Comparison of ENCODE assay signal across 15 cellular contexts in the genomic region with DNA sequence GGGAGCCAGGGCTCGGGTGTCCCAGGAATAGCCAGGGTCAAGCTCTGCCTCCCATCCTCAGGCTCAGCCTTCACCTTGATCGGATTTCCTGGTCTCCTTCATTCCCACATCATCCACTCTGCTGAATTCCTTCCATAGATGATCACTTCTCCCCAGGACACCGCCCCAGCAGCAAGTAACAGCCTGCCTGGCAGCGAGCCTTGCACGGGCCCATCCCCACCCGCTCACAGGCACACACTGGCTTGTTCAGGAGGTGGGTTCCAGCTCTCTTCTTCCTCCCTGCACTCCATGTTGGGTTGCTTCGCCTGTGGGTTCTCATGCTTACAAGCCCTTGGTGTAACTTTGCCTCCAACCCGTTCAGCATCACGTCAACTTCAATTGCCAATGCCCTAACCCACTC.
"Had no signal": no experiment of that assay in that cellular context is flagged by ENCODE, and none has a peak within 500 bp of the region (broad histone marks: within the 10 kb centered on the region; RNA-seq: fewer than 3 reads in every experiment).

No MANE protein-coding gene starts in this region.

- H3K4me3 ChIP-seq: adrenal gland, colonic mucosa, heart right ventricle, lung, pancreas, tibial artery, uterus had no signal

- H3K4me1 ChIP-seq: adrenal gland, colonic mucosa, pancreas, tibial artery, uterus had no signal

- H3K9me3 ChIP-seq: adrenal gland, colonic mucosa, heart right ventricle, pancreas, tibial artery, uterus had no signal

- ATAC-seq: heart right ventricle, left colon, T-cell had no signal

- H3K27ac Mint-ChIP-seq: activated naive CD4-positive, alpha-beta T cell treated with anti-CD3 and anti-CD28 coated beads, Interleukin-2, amount 10 ng/mL, durations not matched to agents 7 days and 5 days; naive B cell; stimulated activated naive B cell treated with anti-CD40 and anti-IgM and Interleukin-4, amounts not matched to agents 10 μg/mL and 1 μg/mL and 100 μg/mL, for 72 hours; T-cell had no signal

- H3K27me3 ChIP-seq: adrenal gland, colonic mucosa, pancreas, tibial artery, uterus had no signal

- DNase-seq: activated naive CD4-positive, alpha-beta T cell treated with anti-CD3 and anti-CD28 coated beads, Interleukin-2, amount 10 ng/mL, durations not matched to agents 7 days and 5 days; adrenal gland; caudate nucleus; colonic mucosa; heart right ventricle; left colon; naive B cell; pancreas; stimulated activated CD4-positive, alpha-beta T cell treated with anti-CD3 and anti-CD28 coated beads, Interleukin-2, amount 100 ng/mL, for 48 hours; stimulated activated naive B cell treated with anti-CD40 and anti-IgM and Interleukin-4, amounts not matched to agents 10 μg/mL and 1 μg/mL and 100 μg/mL, for 72 hours; T-cell; T-helper 9 cell; tibial artery; uterus had no signal

- H3K9me3 Mint-ChIP-seq: activated naive CD4-positive, alpha-beta T cell treated with anti-CD3 and anti-CD28 coated beads, Interleukin-2, amount 10 ng/mL, durations not matched to agents 7 days and 5 days; stimulated activated naive B cell treated with anti-CD40 and anti-IgM and Interleukin-4, amounts not matched to agents 10 μg/mL and 1 μg/mL and 100 μg/mL, for 72 hours; T-cell had no signal

- H3K27ac ChIP-seq: adrenal gland, colonic mucosa, pancreas, tibial artery, uterus had no signal

- H3K36me3 Mint-ChIP-seq: activated naive CD4-positive, alpha-beta T cell treated with anti-CD3 and anti-CD28 coated beads, Interleukin-2, amount 10 ng/mL, durations not matched to agents 7 days and 5 days; naive B cell; stimulated activated naive B cell treated with anti-CD40 and anti-IgM and Interleukin-4, amounts not matched to agents 10 μg/mL and 1 μg/mL and 100 μg/mL, for 72 hours; T-cell had no signal

- H3K4me1 Mint-ChIP-seq: naive B cell, T-cell had no signal

- H3K36me3 ChIP-seq: adrenal gland, colonic mucosa, heart right ventricle, pancreas, tibial artery, uterus had no signal

- H3K4me3 Mint-ChIP-seq: activated naive CD4-positive, alpha-beta T cell treated with anti-CD3 and anti-CD28 coated beads, Interleukin-2, amount 10 ng/mL, durations not matched to agents 7 days and 5 days; naive B cell; stimulated activated naive B cell treated with anti-CD40 and anti-IgM and Interleukin-4, amounts not matched to agents 10 μg/mL and 1 μg/mL and 100 μg/mL, for 72 hours; T-cell had no signal
